1 cellular context compared by ENCODE assay signal in genomic region chr16:20931066-20931465, GRCh38.
TF ChIP-seq lines count a peak whose summit lies in the region.

No MANE protein-coding gene starts in this region.

TF ChIP-seq in SK-N-SH treated with all-trans-retinoic acid at 6 μM for 48 hours, 23 proteins besides CTCF, POLR2A, EP300 and RAD21 (continued from another document):
- TF ChIP-seq POU6F1 (CRISPR knock-in tag; IDR thresholded peaks at IDR 0.05; ENCODE audit: borderline replicate concordance, low read depth) = no peak
- TF ChIP-seq ZNF565 (CRISPR knock-in tag; conservative IDR thresholded peaks at IDR 0.05; ENCODE audit: low read depth) = no peak
- TF ChIP-seq PATZ1 (CRISPR knock-in tag; IDR thresholded peaks at IDR 0.05; ENCODE audit: borderline replicate concordance) = no peak
- TF ChIP-seq ZFP3 (CRISPR knock-in tag; IDR thresholded peaks at IDR 0.05) = no peak
- TF ChIP-seq ARNTL (CRISPR knock-in tag; IDR thresholded peaks at IDR 0.05; ENCODE audit: borderline replicate concordance, low read depth) = no peak
- TF ChIP-seq SNAI2 (CRISPR knock-in tag; IDR thresholded peaks at IDR 0.05) = no peak
- TF ChIP-seq ISL1 (CRISPR knock-in tag; IDR thresholded peaks at IDR 0.05) = no peak
- no peak for TF ChIP-seq CREB5 (CRISPR knock-in tag; IDR thresholded peaks at IDR 0.05; ENCODE audit: low read depth)
- TF ChIP-seq BACH2 (CRISPR knock-in tag; IDR thresholded peaks at IDR 0.05; ENCODE audit: borderline replicate concordance) = no peak
- no peak for TF ChIP-seq OSR1 (CRISPR knock-in tag; IDR thresholded peaks at IDR 0.05)
- no peak for TF ChIP-seq ZNF8 (CRISPR knock-in tag; IDR thresholded peaks at IDR 0.05)
- TF ChIP-seq ESRRG (CRISPR knock-in tag; IDR thresholded peaks at IDR 0.05) = no peak
- no peak for TF ChIP-seq ZNF70 (CRISPR knock-in tag; IDR thresholded peaks at IDR 0.05)
- TF ChIP-seq TCF4 (CRISPR knock-in tag; IDR thresholded peaks at IDR 0.05; ENCODE audit: borderline replicate concordance) = no peak
